Comparison of ENCODE assay signal across 8 cellular contexts in genomic region chr6:14210663-14211595, GRCh38.
A peak's percentile ranks its signal among the peaks of the same experiment; 100 is the strongest.
DNase-seq lines count a peak whose midpoint lies in the region; ATAC-seq, FAIRE-seq and TF ChIP-seq lines count a peak whose summit lies in the region.

No MANE protein-coding gene starts in this region.

- peak overlapping the region; percentile 81 for H3K4me3 Mint-ChIP-seq in activated naive CD8-positive, alpha-beta T cell treated with anti-CD3 and anti-CD28 coated beads, Interleukin-2, amount 10 ng/mL, durations not matched to agents 7 days and 5 days

- peaks cover 7% of the 10 kb centered on the region for H3K4me1 Mint-ChIP-seq in activated naive CD8-positive, alpha-beta T cell treated with anti-CD3 and anti-CD28 coated beads, Interleukin-2, amount 10 ng/mL, durations not matched to agents 7 days and 5 days

- peaks cover 2% of the 10 kb centered on the region for H3K27me3 Mint-ChIP-seq in activated naive CD8-positive, alpha-beta T cell treated with anti-CD3 and anti-CD28 coated beads, Interleukin-2, amount 10 ng/mL, durations not matched to agents 7 days and 5 days

- POLR2A ChIA-PET in activated naive CD8-positive, alpha-beta T cell treated with anti-CD3 and anti-CD28 coated beads, Interleukin-2, amount 10 ng/mL, durations not matched to agents 7 days and 5 days (lab: Charles Lee) = interaction anchor here (1.1 kb wide), 1 partner anchor 454 kb away, joined by 3 read pairs; no protein-coding TSS in a partner anchor

- H3K4me3 ChIP-seq in GM12864 (ENCODE audit: low read depth, low read length) = peak overlapping the region; percentile 76
- peak overlapping the region; percentile 61 for H3K4me3 ChIP-seq in NB4 (ENCODE audit: low read depth, low read length)
- H3K4me3 ChIP-seq in pancreas = peak overlapping the region; percentile 45 to 91 (median 60)
- peak overlapping the region; percentile 50 to 55 for H3K4me3 ChIP-seq in tibial artery

- H3K9me3 ChIP-seq in pancreas (no peaks in the 10 kb centered on the region), tibial artery (no peaks in the 10 kb centered on the region)

- TF ChIP-seq POLR2A in NB4 (IDR thresholded peaks at IDR 0.05; ENCODE audit: extremely low read depth, insufficient read length) = peak; percentile 34

- TF ChIP-seq CTCF in GM12864 (IDR thresholded peaks at IDR 0.05; ENCODE audit: low read depth, low read length, missing control alignments) (peak; percentile 70), NB4 (IDR thresholded peaks at IDR 0.05; ENCODE audit: low read depth, low read length) (peak; percentile 20), pancreas (IDR thresholded peaks at IDR 0.05) (peak; percentile 38 to 55 (median 50)), tibial artery (IDR thresholded peaks at IDR 0.05) (peak; percentile 62 to 98)

- 1% methylated on average over 83 to 101 of the region's 101 CpGs for WGBS in pancreas, 2 donors

- no peaks in the 10 kb centered on the region for H3K36me3 Mint-ChIP-seq in activated naive CD8-positive, alpha-beta T cell treated with anti-CD3 and anti-CD28 coated beads, Interleukin-2, amount 10 ng/mL, durations not matched to agents 7 days and 5 days

- peak; percentile 72 for DNase-seq in GM12864 (ENCODE audit: low read depth)
- peak; percentile 96 for DNase-seq in NB4 (ENCODE audit: low read depth)
- peak; percentile 74 for DNase-seq in SKM-1 (lab: John Stamatoyannopoulos, UW; ENCODE audit: unreplicated experiment)
- DNase-seq in activated naive CD8-positive, alpha-beta T cell treated with anti-CD3 and anti-CD28 coated beads, Interleukin-2, amount 10 ng/mL, durations not matched to agents 7 days and 5 days = peak; percentile 98
- peak; percentile 96 for DNase-seq in Right ventricle myocardium superior
- DNase-seq in pancreas = peak; percentile 90 to 98 (median 95)
- DNase-seq in tibial artery = peak; percentile 81 to 94

- H3K4me1 ChIP-seq in pancreas (peaks cover 0 to 4% (median 0%) of the 10 kb centered on the region in 3 donors), tibial artery (peaks cover 0 to 19% (median 13%) of the 10 kb centered on the region in 4 donors)

- intact Hi-C loops in Right ventricle myocardium superior (cut with DNase I) = loop anchor here (10.0 kb wide), 1 partner anchor 1034 kb away; the partner anchor contains the start of gene JARID2
- intact Hi-C loops in pancreas (cut with DNase I) = loop anchor here in 1 of 3 donors (10.0 kb wide), 1 partner anchor 1414 kb away; no protein-coding TSS in a partner anchor
- intact Hi-C loops in tibial artery (cut with DNase I; ENCODE audit: low total_unique reads) = loop anchor here (10.0 kb wide), 1 partner anchor 1274 kb away; no protein-coding TSS in a partner anchor

- H3K27ac ChIP-seq in pancreas (peak overlapping the region; percentile 23 to 78 (median 52)), tibial artery (peak overlapping the region in 1 of 2 donors; percentile 47)

- H3K27me3 ChIP-seq in pancreas = no peaks in the 10 kb centered on the region
- H3K27me3 ChIP-seq in tibial artery = no peaks in the 10 kb centered on the region

- ATAC-seq in HG02571 (IDR thresholded peaks at IDR 0.05; ENCODE audit: unreplicated experiment) (peak; percentile 92), Right ventricle myocardium superior (ENCODE audit: poor library complexity) (peak; percentile 98), pancreas (peak; percentile 95 to 99 (median 96))
- ATAC-seq in activated naive CD8-positive, alpha-beta T cell treated with anti-CD3 and anti-CD28 coated beads, Interleukin-2, amount 10 ng/mL, durations not matched to agents 7 days and 5 days (ENCODE audit: low read depth) = peak; percentile 91

- no peaks in the 10 kb centered on the region for H3K9me3 Mint-ChIP-seq in activated naive CD8-positive, alpha-beta T cell treated with anti-CD3 and anti-CD28 coated beads, Interleukin-2, amount 10 ng/mL, durations not matched to agents 7 days and 5 days

- H3K36me3 ChIP-seq in pancreas (no peaks in the 10 kb centered on the region), tibial artery (no peaks in the 10 kb centered on the region)

- H3K27ac Mint-ChIP-seq in activated naive CD8-positive, alpha-beta T cell treated with anti-CD3 and anti-CD28 coated beads, Interleukin-2, amount 10 ng/mL, durations not matched to agents 7 days and 5 days = peak overlapping the region; percentile 82

- no peak for FAIRE-seq in pancreas (lab: Jason Lieb, UNC)

Comparison
In these comparisons a context has a peak if more than half of its experiments do, and no peak if none do; other contexts are left out.
1. CTCF ChIP-seq: peak in every context shown above with its lines; median percentile 80 in tibial artery; 70 in GM12864; 50 in pancreas; 20 in NB4.